22 cellular contexts compared by ENCODE assay signal in genomic region chr9:132716007-132716406, GRCh38.
"Had no signal": no experiment of that assay in that cellular context is flagged by ENCODE, and none has a peak within 500 bp of the region (broad histone marks: within the 10 kb centered on the region; RNA-seq: fewer than 3 reads in every experiment).

No MANE protein-coding gene starts in this region.

- H3K36me3 ChIP-seq: esophagus muscularis mucosa, gastroesophageal sphincter, heart left ventricle, left lung, lower lobe of right lung had no signal

- DNase-seq: dermis blood vessel endothelial cell; dorsolateral prefrontal cortex; effector CD4-positive, alpha-beta T cell; effector memory CD4-positive, alpha-beta T cell; foreskin keratinocyte; heart left ventricle; hippocampal formation; left cardiac atrium; left lung; left ventricle myocardium superior; lower lobe of right lung; mesenchymal stem cell; mucosa of descending colon; naive B cell had no signal

- H3K27ac Mint-ChIP-seq: mesothelial cell of epicardium had no signal

- H3K4me1 ChIP-seq: esophagus muscularis mucosa, foreskin keratinocyte, gastroesophageal sphincter, heart left ventricle, left lung, lower lobe of right lung had no signal

- H3K4me3 Mint-ChIP-seq: mesothelial cell of epicardium had no signal

- H3K9me3 Mint-ChIP-seq: mesothelial cell of epicardium, naive B cell had no signal

- H3K4me3 ChIP-seq: coronary artery, dorsolateral prefrontal cortex, esophagus muscularis mucosa, gastroesophageal sphincter, heart left ventricle, left lung, lower lobe of right lung, mucosa of descending colon had no signal

- FAIRE-seq: endothelial cell of umbilical vein, frontal cortex, islet of Langerhans, keratinocyte had no signal

- H3K9me3 ChIP-seq: esophagus muscularis mucosa, gastroesophageal sphincter, heart left ventricle, left lung, lower lobe of right lung, mucosa of descending colon had no signal

- H3K27ac ChIP-seq: coronary artery, dorsolateral prefrontal cortex, esophagus muscularis mucosa, foreskin keratinocyte, gastroesophageal sphincter, heart left ventricle, left lung, lower lobe of right lung had no signal

- H3K36me3 Mint-ChIP-seq: mesothelial cell of epicardium, naive B cell had no signal

- H3K4me1 Mint-ChIP-seq: mesothelial cell of epicardium, naive B cell had no signal

- ATAC-seq: foreskin keratinocyte, gastroesophageal sphincter, heart left ventricle, left cardiac atrium, left lung, left ventricle myocardium superior, lower lobe of right lung, mucosa of descending colon had no signal
